In genomic region chr5:10030219-10030831, GRCh38 we compare ENCODE assay signal across 11 cellular contexts.
DNase-seq lines count a peak whose midpoint lies in the region; ATAC-seq and TF ChIP-seq lines count a peak whose summit lies in the region.
"Had no signal": no experiment of that assay in that cellular context is flagged by ENCODE, and none has a peak within 500 bp of the region (broad histone marks: within the 10 kb centered on the region; RNA-seq: fewer than 3 reads in every experiment).

No MANE protein-coding gene starts in this region.

- H3F3A ChIP-seq in OCI-LY1 (ENCODE audit: insufficient read depth, low read length) = no peaks in the 10 kb centered on the region
- H3F3A ChIP-seq in smooth muscle cell (ENCODE audit: low read depth) = no peaks in the 10 kb centered on the region

- H3K27me3 ChIP-seq in OCI-LY1 (ENCODE audit: insufficient read depth, low read length) (no peaks in the 10 kb centered on the region), smooth muscle cell (ENCODE audit: low read depth) (no peaks in the 10 kb centered on the region)

- H3K4me1 ChIP-seq in OCI-LY1 (ENCODE audit: insufficient read depth, low read length, severe bottlenecking) = no peaks in the 10 kb centered on the region
- no peaks in the 10 kb centered on the region for H3K4me1 ChIP-seq in smooth muscle cell (ENCODE audit: low read depth)

- no peak overlapping the region for H3K9ac ChIP-seq in OCI-LY1 (ENCODE audit: low read length)
- H3K9ac ChIP-seq in smooth muscle cell (ENCODE audit: low read depth) = no peak overlapping the region

- no peaks in the 10 kb centered on the region for H3K9me2 ChIP-seq in OCI-LY1 (ENCODE audit: low read depth, low read length)

- H3K4me3 ChIP-seq in OCI-LY1 (ENCODE audit: low read depth, low read length, poor library complexity, severe bottlenecking) (no peak overlapping the region), fibroblast of the aortic adventitia (ENCODE audit: low read depth, low read length) (no peak overlapping the region), smooth muscle cell (no peak overlapping the region)

- H3K36me3 ChIP-seq in OCI-LY1 (ENCODE audit: insufficient read depth, low read length) = no peaks in the 10 kb centered on the region
- H3K36me3 ChIP-seq in smooth muscle cell (ENCODE audit: low read depth) = peaks cover 5% of the 10 kb centered on the region

- H4K20me1 ChIP-seq in OCI-LY1 (ENCODE audit: insufficient read depth, low read length) (no peaks in the 10 kb centered on the region), smooth muscle cell (ENCODE audit: low read depth) (no peaks in the 10 kb centered on the region)

- H3K27ac ChIP-seq in OCI-LY1 (ENCODE audit: low read depth, low read length, poor library complexity, severe bottlenecking) (no peak overlapping the region), smooth muscle cell (ENCODE audit: low read depth) (no peak overlapping the region)

- H2AFZ ChIP-seq in OCI-LY1 (ENCODE audit: low read length) (no peak overlapping the region), smooth muscle cell (ENCODE audit: low read depth) (no peak overlapping the region)

- no peaks in the 10 kb centered on the region for H3K79me2 ChIP-seq in OCI-LY1 (ENCODE audit: insufficient read depth, low read length)
- no peaks in the 10 kb centered on the region for H3K79me2 ChIP-seq in smooth muscle cell (ENCODE audit: low read depth)

- TF ChIP-seq CTCF in OCI-LY1 (IDR thresholded peaks at IDR 0.05; ENCODE audit: low read length) = peak; percentile 34; the same call in 1 of the 2 replicates
- TF ChIP-seq CTCF in fibroblast of the aortic adventitia (IDR thresholded peaks at IDR 0.05; ENCODE audit: insufficient read depth, low read length) = peak; percentile 55
- TF ChIP-seq CTCF in smooth muscle cell (IDR thresholded peaks at IDR 0.05; ENCODE audit: borderline replicate concordance, insufficient read depth, poor library complexity, severe bottlenecking) = peak; percentile 41

- DNase-seq in NCI-H524 (lab: John Stamatoyannopoulos, UW) (peak; percentile 22 to 64), NCI-H524 treated with DMSO at 0.1 percent for 48 hours (lab: John Stamatoyannopoulos, UW) (no peak), fibroblast of the aortic adventitia (ENCODE audit: low read depth) (peak; percentile 64), smooth muscle cell (lab: John Stamatoyannopoulos, UW; ENCODE audit: unreplicated experiment) (no peak), SKM-1 treated with dmso at 0.1 percent for 144 hours (lab: John Stamatoyannopoulos, UW; ENCODE audit: unreplicated experiment) (no peak), T-helper 1 cell (no peak)
- DNase-seq: activated T-cell treated with anti-CD3 and anti-CD28 coated beads, Interleukin-2, amount 50 U/mL, for 24 hours; naive B cell; T-cell had no signal

- no peak for ATAC-seq in HG03457 (IDR thresholded peaks at IDR 0.05; ENCODE audit: unreplicated experiment)
- ATAC-seq: T-cell had no signal

- H3K4me2 ChIP-seq in OCI-LY1 (ENCODE audit: low read length) (no peak overlapping the region), smooth muscle cell (no peak overlapping the region)

- whole genome bisulfite sequencing in smooth muscle cell (ENCODE audit: low lambda C conversion rate) = 94% methylated on average over 2 of the region's 2 CpGs

- H3K9me3 ChIP-seq in OCI-LY1 (ENCODE audit: low read length) (no peaks in the 10 kb centered on the region), smooth muscle cell (replicated peaks; ENCODE audit: low read depth) (no peaks in the 10 kb centered on the region)

Comparison
In these comparisons a context has a peak if more than half of its experiments do, and no peak if none do; other contexts are left out.
1. DNase-seq: peak in NCI-H524 (2 of 2) and fibroblast of the aortic adventitia (single experiment); none in NCI-H524 treated with DMSO at 0.1 percent for 48 hours (single experiment), smooth muscle cell (single experiment), SKM-1 treated with dmso at 0.1 percent for 144 hours (single experiment) and T-helper 1 cell (0 of 5).
2. Peak in every context shown above with its lines, with median percentiles within 50 percentile points of each other: CTCF ChIP-seq.